Comparison of ENCODE assay signal across 2 cellular contexts in the genomic region with DNA sequence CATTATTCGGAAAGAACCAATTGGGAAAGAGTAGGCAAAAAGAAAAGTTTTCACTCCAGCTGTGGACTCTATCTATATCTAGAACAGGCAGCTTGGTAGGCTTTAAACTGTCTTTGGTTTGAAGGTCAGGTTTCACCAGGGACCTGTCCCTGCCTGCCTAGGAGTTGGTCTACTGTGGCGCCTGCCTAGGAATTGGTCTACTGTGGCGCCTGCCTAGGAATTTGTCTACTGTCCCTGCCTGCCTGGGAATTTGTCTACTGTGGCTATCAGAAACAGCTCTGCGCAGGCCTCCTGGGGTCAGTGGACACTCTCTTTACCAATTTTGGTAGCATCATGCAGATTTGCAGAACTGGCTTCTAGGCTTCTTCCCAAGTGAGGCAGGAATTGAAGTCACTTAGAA.
A peak's percentile ranks its signal among the peaks of the same experiment; 100 is the strongest.
TF ChIP-seq lines count a peak whose summit lies in the region.

No MANE protein-coding gene starts in this region.

TF ChIP-seq in K562, 482 proteins besides CTCF, POLR2A, EP300 and RAD21 (continues in another document):
- 0 out of 2 replicates have a peak, but pooled peaks have one; percentile 10 for TF ChIP-seq DPF2 (IDR thresholded peaks at IDR 0.05)
- TF ChIP-seq SRF (CRISPR knock-in tag; IDR thresholded peaks at IDR 0.05): peak in 1 of 2 experiments; percentile 50; a peak in 1 of 4 replicates
- TF ChIP-seq, protein P1, sequence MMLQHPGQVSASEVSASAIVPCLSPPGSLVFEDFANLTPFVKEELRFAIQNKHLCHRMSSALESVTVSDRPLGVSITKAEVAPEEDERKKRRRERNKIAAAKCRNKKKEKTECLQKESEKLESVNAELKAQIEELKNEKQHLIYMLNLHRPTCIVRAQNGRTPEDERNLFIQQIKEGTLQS (IDR thresholded peaks at IDR 0.05): 0 out of 2 replicates have a peak, but pooled peaks have one; percentile 8
- TF ChIP-seq, protein P1 (CRISPR knock-in tag; conservative IDR thresholded peaks at IDR 0.05): no peak
- TF ChIP-seq TCF3 (CRISPR knock-in tag; IDR thresholded peaks at IDR 0.05): peak; percentile 66
- TF ChIP-seq, protein P2, sequence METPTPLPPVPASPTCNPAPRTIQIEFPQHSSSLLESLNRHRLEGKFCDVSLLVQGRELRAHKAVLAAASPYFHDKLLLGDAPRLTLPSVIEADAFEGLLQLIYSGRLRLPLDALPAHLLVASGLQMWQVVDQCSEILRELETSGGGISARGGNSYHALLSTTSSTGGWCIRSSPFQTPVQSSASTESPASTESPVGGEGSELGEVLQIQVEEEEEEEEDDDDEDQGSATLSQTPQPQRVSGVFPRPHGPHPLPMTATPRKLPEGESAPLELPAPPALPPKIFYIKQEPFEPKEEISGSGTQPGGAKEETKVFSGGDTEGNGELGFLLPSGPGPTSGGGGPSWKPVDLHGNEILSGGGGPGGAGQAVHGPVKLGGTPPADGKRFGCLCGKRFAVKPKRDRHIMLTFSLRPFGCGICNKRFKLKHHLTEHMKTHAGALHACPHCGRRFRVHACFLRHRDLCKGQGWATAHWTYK (CRISPR knock-in tag; IDR thresholded peaks at IDR 0.05): no peak
- TF ChIP-seq, protein P3, sequence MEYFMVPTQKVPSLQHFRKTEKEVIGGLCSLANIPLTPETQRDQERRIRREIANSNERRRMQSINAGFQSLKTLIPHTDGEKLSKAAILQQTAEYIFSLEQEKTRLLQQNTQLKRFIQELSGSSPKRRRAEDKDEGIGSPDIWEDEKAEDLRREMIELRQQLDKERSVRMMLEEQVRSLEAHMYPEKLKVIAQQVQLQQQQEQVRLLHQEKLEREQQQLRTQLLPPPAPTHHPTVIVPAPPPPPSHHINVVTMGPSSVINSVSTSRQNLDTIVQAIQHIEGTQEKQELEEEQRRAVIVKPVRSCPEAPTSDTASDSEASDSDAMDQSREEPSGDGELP (CRISPR knock-in tag; IDR thresholded peaks at IDR 0.05; ENCODE audit: borderline replicate concordance): peak; percentile 25; the same call in 1 of the 2 replicates
- peak; percentile 66 for TF ChIP-seq CBFA2T3 (IDR thresholded peaks at IDR 0.05)
- TF ChIP-seq NCOA2 (IDR thresholded peaks at IDR 0.05; ENCODE audit: partially characterized antibody in 2 of 2): peak in 1 of 2 experiments; percentile 94
- peak; percentile 32; the same call in 1 of the 2 replicates for TF ChIP-seq CBFA2T2 (conservative IDR thresholded peaks at IDR 0.05)
- TF ChIP-seq ZFP30 (CRISPR knock-in tag; IDR thresholded peaks at IDR 0.05; ENCODE audit: borderline replicate concordance): no peak
- peak; percentile 35; the same call in 1 of the 2 replicates for TF ChIP-seq TAL1 (IDR thresholded peaks at IDR 0.05)
- peak; percentile 36 for TF ChIP-seq TEAD4 (IDR thresholded peaks at IDR 0.05; ENCODE audit: low read length)
- TF ChIP-seq TEAD4 (CRISPR knock-in tag; IDR thresholded peaks at IDR 0.05; ENCODE audit: borderline replicate concordance): no peak
- TF ChIP-seq, protein P4, sequence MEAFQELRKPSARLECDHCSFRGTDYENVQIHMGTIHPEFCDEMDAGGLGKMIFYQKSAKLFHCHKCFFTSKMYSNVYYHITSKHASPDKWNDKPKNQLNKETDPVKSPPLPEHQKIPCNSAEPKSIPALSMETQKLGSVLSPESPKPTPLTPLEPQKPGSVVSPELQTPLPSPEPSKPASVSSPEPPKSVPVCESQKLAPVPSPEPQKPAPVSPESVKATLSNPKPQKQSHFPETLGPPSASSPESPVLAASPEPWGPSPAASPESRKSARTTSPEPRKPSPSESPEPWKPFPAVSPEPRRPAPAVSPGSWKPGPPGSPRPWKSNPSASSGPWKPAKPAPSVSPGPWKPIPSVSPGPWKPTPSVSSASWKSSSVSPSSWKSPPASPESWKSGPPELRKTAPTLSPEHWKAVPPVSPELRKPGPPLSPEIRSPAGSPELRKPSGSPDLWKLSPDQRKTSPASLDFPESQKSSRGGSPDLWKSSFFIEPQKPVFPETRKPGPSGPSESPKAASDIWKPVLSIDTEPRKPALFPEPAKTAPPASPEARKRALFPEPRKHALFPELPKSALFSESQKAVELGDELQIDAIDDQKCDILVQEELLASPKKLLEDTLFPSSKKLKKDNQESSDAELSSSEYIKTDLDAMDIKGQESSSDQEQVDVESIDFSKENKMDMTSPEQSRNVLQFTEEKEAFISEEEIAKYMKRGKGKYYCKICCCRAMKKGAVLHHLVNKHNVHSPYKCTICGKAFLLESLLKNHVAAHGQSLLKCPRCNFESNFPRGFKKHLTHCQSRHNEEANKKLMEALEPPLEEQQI (IDR thresholded peaks at IDR 0.05): peak; percentile 40; the same call in 1 of the 2 replicates
- TF ChIP-seq SMAD4 (CRISPR knock-in tag; conservative IDR thresholded peaks at IDR 0.05): 0 out of 2 replicates have a peak, but pooled peaks have one; percentile 39
- TF ChIP-seq ZNF668 (CRISPR knock-in tag; IDR thresholded peaks at IDR 0.05): no peak
- TF ChIP-seq NCOR1 (IDR thresholded peaks at IDR 0.05): peak; percentile 30; the same call in 1 of the 2 replicates
- TF ChIP-seq, protein P5, sequence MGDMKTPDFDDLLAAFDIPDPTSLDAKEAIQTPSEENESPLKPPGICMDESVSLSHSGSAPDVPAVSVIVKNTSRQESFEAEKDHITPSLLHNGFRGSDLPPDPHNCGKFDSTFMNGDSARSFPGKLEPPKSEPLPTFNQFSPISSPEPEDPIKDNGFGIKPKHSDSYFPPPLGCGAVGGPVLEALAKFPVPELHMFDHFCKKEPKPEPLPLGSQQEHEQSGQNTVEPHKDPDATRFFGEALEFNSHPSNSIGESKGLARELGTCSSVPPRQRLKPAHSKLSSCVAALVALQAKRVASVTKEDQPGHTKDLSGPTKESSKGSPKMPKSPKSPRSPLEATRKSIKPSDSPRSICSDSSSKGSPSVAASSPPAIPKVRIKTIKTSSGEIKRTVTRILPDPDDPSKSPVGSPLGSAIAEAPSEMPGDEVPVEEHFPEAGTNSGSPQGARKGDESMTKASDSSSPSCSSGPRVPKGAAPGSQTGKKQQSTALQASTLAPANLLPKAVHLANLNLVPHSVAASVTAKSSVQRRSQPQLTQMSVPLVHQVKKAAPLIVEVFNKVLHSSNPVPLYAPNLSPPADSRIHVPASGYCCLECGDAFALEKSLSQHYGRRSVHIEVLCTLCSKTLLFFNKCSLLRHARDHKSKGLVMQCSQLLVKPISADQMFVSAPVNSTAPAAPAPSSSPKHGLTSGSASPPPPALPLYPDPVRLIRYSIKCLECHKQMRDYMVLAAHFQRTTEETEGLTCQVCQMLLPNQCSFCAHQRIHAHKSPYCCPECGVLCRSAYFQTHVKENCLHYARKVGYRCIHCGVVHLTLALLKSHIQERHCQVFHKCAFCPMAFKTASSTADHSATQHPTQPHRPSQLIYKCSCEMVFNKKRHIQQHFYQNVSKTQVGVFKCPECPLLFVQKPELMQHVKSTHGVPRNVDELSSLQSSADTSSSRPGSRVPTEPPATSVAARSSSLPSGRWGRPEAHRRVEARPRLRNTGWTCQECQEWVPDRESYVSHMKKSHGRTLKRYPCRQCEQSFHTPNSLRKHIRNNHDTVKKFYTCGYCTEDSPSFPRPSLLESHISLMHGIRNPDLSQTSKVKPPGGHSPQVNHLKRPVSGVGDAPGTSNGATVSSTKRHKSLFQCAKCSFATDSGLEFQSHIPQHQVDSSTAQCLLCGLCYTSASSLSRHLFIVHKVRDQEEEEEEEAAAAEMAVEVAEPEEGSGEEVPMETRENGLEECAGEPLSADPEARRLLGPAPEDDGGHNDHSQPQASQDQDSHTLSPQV (IDR thresholded peaks at IDR 0.05): peak; percentile 22; the same call in 1 of the 2 replicates

TF ChIP-seq in HepG2, 621 proteins besides CTCF, POLR2A, EP300 and RAD21:
- TF ChIP-seq ZMYM4 (CRISPR knock-in tag; IDR thresholded peaks at IDR 0.05) (peak; percentile 65), JDP2 (CRISPR knock-in tag; IDR thresholded peaks at IDR 0.05; ENCODE audit: borderline replicate concordance) (no peak)
- TF ChIP-seq, protein P6, sequence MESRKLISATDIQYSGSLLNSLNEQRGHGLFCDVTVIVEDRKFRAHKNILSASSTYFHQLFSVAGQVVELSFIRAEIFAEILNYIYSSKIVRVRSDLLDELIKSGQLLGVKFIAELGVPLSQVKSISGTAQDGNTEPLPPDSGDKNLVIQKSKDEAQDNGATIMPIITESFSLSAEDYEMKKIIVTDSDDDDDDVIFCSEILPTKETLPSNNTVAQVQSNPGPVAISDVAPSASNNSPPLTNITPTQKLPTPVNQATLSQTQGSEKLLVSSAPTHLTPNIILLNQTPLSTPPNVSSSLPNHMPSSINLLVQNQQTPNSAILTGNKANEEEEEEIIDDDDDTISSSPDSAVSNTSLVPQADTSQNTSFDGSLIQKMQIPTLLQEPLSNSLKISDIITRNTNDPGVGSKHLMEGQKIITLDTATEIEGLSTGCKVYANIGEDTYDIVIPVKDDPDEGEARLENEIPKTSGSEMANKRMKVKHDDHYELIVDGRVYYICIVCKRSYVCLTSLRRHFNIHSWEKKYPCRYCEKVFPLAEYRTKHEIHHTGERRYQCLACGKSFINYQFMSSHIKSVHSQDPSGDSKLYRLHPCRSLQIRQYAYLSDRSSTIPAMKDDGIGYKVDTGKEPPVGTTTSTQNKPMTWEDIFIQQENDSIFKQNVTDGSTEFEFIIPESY (CRISPR knock-in tag; IDR thresholded peaks at IDR 0.05): peak; percentile 99
